1 cellular context compared by ENCODE assay signal in the genomic region with DNA sequence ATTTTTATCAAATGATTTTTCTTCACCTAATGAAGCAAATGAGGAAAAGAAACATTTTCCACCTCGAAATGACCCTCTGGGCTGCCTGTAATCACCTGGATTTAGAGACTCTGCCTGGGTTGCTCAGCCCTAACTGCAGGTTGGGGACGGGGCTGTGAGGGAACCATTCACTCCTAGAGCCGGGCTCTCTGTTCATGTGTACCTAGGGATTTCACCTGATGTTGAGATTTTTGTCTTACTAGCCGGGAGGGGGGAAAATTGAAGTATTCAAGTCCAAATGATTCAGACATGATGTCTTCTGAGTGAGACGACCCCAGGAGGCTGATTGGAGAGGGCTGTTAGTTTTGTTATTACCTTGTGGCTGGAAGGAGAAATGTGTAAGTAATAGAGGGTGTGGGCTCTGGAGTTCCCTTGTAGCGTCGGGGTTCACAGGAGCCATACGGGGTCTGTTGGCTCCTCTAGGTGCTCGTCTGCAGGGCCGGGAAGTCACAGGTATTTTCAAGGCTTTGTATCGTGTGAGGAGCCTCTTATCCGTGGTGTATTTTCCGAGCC.
TF ChIP-seq lines count a peak whose summit lies in the region.

No MANE protein-coding gene starts in this region.

TF ChIP-seq in SK-N-SH, 30 proteins besides CTCF, POLR2A, EP300 and RAD21 (continued from another document):
- TF ChIP-seq, protein P1, sequence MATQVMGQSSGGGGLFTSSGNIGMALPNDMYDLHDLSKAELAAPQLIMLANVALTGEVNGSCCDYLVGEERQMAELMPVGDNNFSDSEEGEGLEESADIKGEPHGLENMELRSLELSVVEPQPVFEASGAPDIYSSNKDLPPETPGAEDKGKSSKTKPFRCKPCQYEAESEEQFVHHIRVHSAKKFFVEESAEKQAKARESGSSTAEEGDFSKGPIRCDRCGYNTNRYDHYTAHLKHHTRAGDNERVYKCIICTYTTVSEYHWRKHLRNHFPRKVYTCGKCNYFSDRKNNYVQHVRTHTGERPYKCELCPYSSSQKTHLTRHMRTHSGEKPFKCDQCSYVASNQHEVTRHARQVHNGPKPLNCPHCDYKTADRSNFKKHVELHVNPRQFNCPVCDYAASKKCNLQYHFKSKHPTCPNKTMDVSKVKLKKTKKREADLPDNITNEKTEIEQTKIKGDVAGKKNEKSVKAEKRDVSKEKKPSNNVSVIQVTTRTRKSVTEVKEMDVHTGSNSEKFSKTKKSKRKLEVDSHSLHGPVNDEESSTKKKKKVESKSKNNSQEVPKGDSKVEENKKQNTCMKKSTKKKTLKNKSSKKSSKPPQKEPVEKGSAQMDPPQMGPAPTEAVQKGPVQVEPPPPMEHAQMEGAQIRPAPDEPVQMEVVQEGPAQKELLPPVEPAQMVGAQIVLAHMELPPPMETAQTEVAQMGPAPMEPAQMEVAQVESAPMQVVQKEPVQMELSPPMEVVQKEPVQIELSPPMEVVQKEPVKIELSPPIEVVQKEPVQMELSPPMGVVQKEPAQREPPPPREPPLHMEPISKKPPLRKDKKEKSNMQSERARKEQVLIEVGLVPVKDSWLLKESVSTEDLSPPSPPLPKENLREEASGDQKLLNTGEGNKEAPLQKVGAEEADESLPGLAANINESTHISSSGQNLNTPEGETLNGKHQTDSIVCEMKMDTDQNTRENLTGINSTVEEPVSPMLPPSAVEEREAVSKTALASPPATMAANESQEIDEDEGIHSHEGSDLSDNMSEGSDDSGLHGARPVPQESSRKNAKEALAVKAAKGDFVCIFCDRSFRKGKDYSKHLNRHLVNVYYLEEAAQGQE (IDR thresholded peaks at IDR 0.05; ENCODE audit: low read depth, low read length), result no peak
- TF ChIP-seq EZH2phosphoT487 (IDR thresholded peaks at IDR 0.05; ENCODE audit: borderline replicate concordance, low read depth) (no peak), MXI1 (IDR thresholded peaks at IDR 0.05; ENCODE audit: low read depth, low read length) (no peak)
